Comparison of ENCODE assay signal across 1 cellular context in the genomic region with DNA sequence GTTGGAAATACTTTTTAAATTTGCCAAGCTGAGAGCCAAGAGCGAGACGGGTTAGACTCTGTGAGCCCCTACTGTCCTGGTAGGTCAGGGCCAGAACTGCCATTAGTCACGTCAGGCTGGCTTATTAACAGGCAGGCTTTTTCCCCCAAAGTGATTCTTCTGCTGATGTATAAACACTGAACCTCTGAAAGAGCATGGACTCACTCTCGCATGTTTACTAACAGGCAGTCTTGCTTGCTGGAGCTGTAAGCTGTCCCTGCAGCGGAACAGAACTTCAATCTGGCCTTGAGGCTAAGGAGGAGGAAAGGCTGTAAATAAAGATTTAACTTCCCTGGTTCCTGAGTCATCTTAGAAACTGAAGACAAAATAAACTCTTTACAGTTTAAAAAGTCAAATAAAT.
TF ChIP-seq lines count a peak whose summit lies in the region.

No MANE protein-coding gene starts in this region.

TF ChIP-seq in WTC11, 78 proteins besides CTCF, POLR2A, EP300 and RAD21 (continued from another document):
- TF ChIP-seq, protein P1, sequence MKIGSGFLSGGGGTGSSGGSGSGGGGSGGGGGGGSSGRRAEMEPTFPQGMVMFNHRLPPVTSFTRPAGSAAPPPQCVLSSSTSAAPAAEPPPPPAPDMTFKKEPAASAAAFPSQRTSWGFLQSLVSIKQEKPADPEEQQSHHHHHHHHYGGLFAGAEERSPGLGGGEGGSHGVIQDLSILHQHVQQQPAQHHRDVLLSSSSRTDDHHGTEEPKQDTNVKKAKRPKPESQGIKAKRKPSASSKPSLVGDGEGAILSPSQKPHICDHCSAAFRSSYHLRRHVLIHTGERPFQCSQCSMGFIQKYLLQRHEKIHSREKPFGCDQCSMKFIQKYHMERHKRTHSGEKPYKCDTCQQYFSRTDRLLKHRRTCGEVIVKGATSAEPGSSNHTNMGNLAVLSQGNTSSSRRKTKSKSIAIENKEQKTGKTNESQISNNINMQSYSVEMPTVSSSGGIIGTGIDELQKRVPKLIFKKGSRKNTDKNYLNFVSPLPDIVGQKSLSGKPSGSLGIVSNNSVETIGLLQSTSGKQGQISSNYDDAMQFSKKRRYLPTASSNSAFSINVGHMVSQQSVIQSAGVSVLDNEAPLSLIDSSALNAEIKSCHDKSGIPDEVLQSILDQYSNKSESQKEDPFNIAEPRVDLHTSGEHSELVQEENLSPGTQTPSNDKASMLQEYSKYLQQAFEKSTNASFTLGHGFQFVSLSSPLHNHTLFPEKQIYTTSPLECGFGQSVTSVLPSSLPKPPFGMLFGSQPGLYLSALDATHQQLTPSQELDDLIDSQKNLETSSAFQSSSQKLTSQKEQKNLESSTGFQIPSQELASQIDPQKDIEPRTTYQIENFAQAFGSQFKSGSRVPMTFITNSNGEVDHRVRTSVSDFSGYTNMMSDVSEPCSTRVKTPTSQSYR (CRISPR knock-in tag; IDR thresholded peaks at IDR 0.05): no peak
- TF ChIP-seq, protein P2, sequence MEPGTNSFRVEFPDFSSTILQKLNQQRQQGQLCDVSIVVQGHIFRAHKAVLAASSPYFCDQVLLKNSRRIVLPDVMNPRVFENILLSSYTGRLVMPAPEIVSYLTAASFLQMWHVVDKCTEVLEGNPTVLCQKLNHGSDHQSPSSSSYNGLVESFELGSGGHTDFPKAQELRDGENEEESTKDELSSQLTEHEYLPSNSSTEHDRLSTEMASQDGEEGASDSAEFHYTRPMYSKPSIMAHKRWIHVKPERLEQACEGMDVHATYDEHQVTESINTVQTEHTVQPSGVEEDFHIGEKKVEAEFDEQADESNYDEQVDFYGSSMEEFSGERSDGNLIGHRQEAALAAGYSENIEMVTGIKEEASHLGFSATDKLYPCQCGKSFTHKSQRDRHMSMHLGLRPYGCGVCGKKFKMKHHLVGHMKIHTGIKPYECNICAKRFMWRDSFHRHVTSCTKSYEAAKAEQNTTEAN (CRISPR knock-in tag; IDR thresholded peaks at IDR 0.05): no peak
- TF ChIP-seq, protein P3, sequence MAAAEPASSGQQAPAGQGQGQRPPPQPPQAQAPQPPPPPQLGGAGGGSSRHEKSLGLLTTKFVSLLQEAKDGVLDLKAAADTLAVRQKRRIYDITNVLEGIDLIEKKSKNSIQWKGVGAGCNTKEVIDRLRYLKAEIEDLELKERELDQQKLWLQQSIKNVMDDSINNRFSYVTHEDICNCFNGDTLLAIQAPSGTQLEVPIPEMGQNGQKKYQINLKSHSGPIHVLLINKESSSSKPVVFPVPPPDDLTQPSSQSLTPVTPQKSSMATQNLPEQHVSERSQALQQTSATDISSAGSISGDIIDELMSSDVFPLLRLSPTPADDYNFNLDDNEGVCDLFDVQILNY (CRISPR knock-in tag; IDR thresholded peaks at IDR 0.05): no peak
- TF ChIP-seq SP1 (CRISPR knock-in tag; conservative IDR thresholded peaks at IDR 0.05) (no peak), ZNF423 (CRISPR knock-in tag; IDR thresholded peaks at IDR 0.05) (no peak), NFE2L1 (CRISPR knock-in tag; IDR thresholded peaks at IDR 0.05) (no peak), FOXJ3 (CRISPR knock-in tag; IDR thresholded peaks at IDR 0.05; ENCODE audit: borderline replicate concordance) (no peak), ZNF671 (CRISPR knock-in tag; IDR thresholded peaks at IDR 0.05) (no peak)
TF ChIP-seq in WTC11: peak in this region for 0.
